ENCODE assay signal across 9 cellular contexts in the genomic region with DNA sequence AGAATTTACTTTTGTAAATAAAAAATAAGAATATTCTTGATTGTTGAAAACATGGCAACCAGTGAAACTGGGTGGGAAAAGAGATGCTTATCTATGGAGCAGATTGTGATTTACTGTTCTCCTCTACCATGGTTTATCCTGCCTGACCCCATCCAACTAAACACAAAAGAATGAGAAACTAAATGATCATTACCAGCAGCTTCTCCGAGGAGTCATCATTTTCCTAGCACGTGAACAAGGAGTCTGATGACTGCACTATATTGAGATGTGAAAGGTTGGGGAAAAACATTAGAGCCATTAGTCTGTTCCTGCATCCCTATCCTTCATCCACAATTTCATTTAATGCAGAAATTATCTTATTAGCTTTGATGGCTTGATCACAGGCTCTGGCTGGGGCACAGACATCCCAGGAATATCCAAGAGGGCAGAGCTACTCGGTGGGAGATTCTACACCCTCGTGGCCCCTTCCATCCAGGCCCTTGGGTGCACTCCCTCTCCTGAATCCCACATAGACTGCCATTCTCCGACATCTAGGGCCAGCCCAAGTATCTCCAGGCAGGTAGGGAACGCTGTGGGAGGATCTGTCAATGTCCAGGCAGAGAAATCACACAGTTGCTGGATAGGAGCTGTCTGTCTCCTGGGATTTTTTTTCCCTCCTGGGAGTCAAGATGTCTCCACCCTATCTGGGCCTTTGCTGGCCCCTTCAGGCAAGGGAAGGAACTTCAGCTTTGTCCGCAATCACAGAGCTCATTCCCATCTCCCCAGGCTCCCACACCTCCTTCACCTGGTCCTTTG. TPM values are rescaled to one million over a fixed set of nuclear protein-coding genes. Genes with fewer than 3 reads are reported as not detected.
A peak's percentile ranks its signal among the peaks of the same experiment; 100 is the strongest.
DNase-seq lines count a peak whose midpoint lies in the region; ATAC-seq lines count a peak whose summit lies in the region.
"Had no signal": no experiment of that assay in that cellular context is flagged by ENCODE, and none has a peak within 500 bp of the region (broad histone marks: within the 10 kb centered on the region; RNA-seq: fewer than 3 reads in every experiment).

No MANE protein-coding gene starts in this region.

- ATAC-seq in left ventricle myocardium superior (peak; percentile 50), GM21825 (IDR thresholded peaks at IDR 0.05; ENCODE audit: unreplicated experiment) (no peak)
- ATAC-seq: effector memory CD8-positive, alpha-beta T cell had no signal

- peak; percentile 41 for DNase-seq in 8988T
- DNase-seq in GM04504 (ENCODE audit: low read depth): peak; percentile 67
- peak; percentile 55 for DNase-seq in NCI-H146 (lab: John Stamatoyannopoulos, UW)
- peak; percentile 30 to 48 for DNase-seq in activated CD4-positive, alpha-beta T cell treated with anti-CD3 and anti-CD28 coated beads, Interleukin-2, amount 50 U/mL, for 48 hours
- peak; percentile 30 for DNase-seq in left ventricle myocardium superior
- DNase-seq in stimulated activated CD4-positive, alpha-beta T cell treated with anti-CD3 and anti-CD28 coated beads, Interleukin-1b, Interleukin-23, amount 100 ng/mL, for 48 hours: peak; percentile 14
- DNase-seq in stimulated activated naive CD4-positive, alpha-beta T cell (lab: John Stamatoyannopoulos, UW): no peak

- intact Hi-C loops in left ventricle myocardium superior (cut with micrococcal nuclease): no loop called here

RNA-seq across cellular contexts. Expression of a gene that starts 43.3 kb away (rescaled TPM):
- 26.9 TPM for total RNA-seq in left ventricle myocardium superior

Comparison
In these comparisons a context has a peak if more than half of its experiments do, and no peak if none do; other contexts are left out.
1. DNase-seq: peak in 8988T (single experiment), GM04504 (single experiment), NCI-H146 (single experiment), activated CD4-positive, alpha-beta T cell treated with anti-CD3 and anti-CD28 coated beads, Interleukin-2, amount 50 U/mL, for 48 hours (2 of 2), left ventricle myocardium superior (single experiment) and stimulated activated CD4-positive, alpha-beta T cell treated with anti-CD3 and anti-CD28 coated beads, Interleukin-1b, Interleukin-23, amount 100 ng/mL, for 48 hours (single experiment); none in stimulated activated naive CD4-positive, alpha-beta T cell (0 of 6).